In the genomic region with DNA sequence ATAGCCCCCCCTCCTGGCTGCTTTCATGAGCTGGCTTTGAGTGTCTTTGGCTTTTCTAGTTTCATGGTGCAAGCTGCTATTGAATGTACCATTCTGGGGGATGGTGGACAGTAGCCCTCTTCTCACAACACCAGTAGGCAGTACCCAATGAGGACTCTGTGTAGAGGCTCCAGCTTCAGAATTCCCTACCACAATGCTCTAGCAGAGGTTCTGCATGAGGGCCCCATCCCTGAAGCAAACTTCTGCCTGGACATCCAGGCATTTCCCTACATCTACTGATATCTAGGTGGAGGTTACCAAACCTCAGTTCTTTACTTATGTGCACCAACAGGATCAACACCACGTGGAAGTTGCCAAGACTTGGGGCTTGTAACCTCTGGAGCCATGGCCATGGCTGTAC, we compare ENCODE assay signal across 14 cellular contexts.
DNase-seq lines count a peak whose midpoint lies in the region; ATAC-seq and TF ChIP-seq lines count a peak whose summit lies in the region.
"Had no signal": no experiment of that assay in that cellular context is flagged by ENCODE, and none has a peak within 500 bp of the region (broad histone marks: within the 10 kb centered on the region; RNA-seq: fewer than 3 reads in every experiment).

No MANE protein-coding gene starts in this region.

- H2AFZ ChIP-seq in DND-41 (ENCODE audit: low read depth, low read length) (no peak overlapping the region), GM23338 (no peak overlapping the region), OCI-LY7 (ENCODE audit: low read length) (no peak overlapping the region)

- H3K27ac ChIP-seq in DND-41 (ENCODE audit: low read length): no peak overlapping the region
- no peak overlapping the region for H3K27ac ChIP-seq in GM23338 (ENCODE audit: low read depth)
- H3K27ac ChIP-seq in OCI-LY7 (ENCODE audit: low read depth, low read length, poor library complexity, severe bottlenecking): no peak overlapping the region

- no peaks in the 10 kb centered on the region for H3K4me1 Mint-ChIP-seq in GM23338
- H3K4me1 Mint-ChIP-seq: CD4-positive, alpha-beta memory T cell had no signal

- no peaks in the 10 kb centered on the region for H3K9me2 ChIP-seq in GM23338 (ENCODE audit: insufficient read depth)
- no peaks in the 10 kb centered on the region for H3K9me2 ChIP-seq in OCI-LY7 (ENCODE audit: insufficient read depth, low read length)

- H3K36me3 Mint-ChIP-seq in GM23338 (ENCODE audit: low read depth): peaks cover 24% of the 10 kb centered on the region
- H3K36me3 Mint-ChIP-seq: CD4-positive, alpha-beta memory T cell had no signal

- CTCF ChIA-PET in OCI-LY7 (lab: Charles Lee; ENCODE audit: unreplicated experiment): no interaction called here

- H3K4me3 ChIP-seq in DND-41 (ENCODE audit: low read depth in 1 of 2, low read length in 2 of 2): no peak overlapping the region
- H3K4me3 ChIP-seq in GM23338: no peak overlapping the region
- no peak overlapping the region for H3K4me3 ChIP-seq in OCI-LY7 (ENCODE audit: low read depth, low read length, poor library complexity, severe bottlenecking)
- H3K4me3 ChIP-seq: HAP-1 had no signal

- no peaks in the 10 kb centered on the region for H3K27me3 Mint-ChIP-seq in GM23338 (ENCODE audit: insufficient read depth, low read depth, poor library complexity)
- H3K27me3 Mint-ChIP-seq: CD4-positive, alpha-beta memory T cell had no signal

- intact Hi-C loops in OCI-LY7 (cut with micrococcal nuclease; ENCODE audit: unreplicated experiment): no loop called here

- no peak overlapping the region for H3K27ac Mint-ChIP-seq in GM23338
- H3K27ac Mint-ChIP-seq: CD4-positive, alpha-beta memory T cell had no signal

- peaks cover 27% of the 10 kb centered on the region for H3K9me3 Mint-ChIP-seq in GM23338

- TF ChIP-seq CTCF in DND-41 (IDR thresholded peaks at IDR 0.05; ENCODE audit: borderline replicate concordance, extremely low read depth, low read length, poor library complexity, severe bottlenecking) (no peak), GM23338 (conservative IDR thresholded peaks at IDR 0.05; ENCODE audit: low read depth in 2 of 2) (no peak), OCI-LY7 (conservative IDR thresholded peaks at IDR 0.05; ENCODE audit: low read length) (no peak), GM10266 (IDR thresholded peaks at IDR 0.05; ENCODE audit: control insufficient read depth, insufficient read depth, low read depth, missing control alignments) (no peak)

- BruUV-seq in OCI-LY7 (replicated peaks; lab: Mats Ljungman, UMichigan): no TSS peak

- H3F3A ChIP-seq in GM23338 (replicated peaks; ENCODE audit: low read depth): no peaks in the 10 kb centered on the region

- H4K20me1 ChIP-seq in DND-41 (ENCODE audit: insufficient read depth, low read length): no peaks in the 10 kb centered on the region
- H4K20me1 ChIP-seq in GM23338 (replicated peaks; ENCODE audit: insufficient read depth): no peaks in the 10 kb centered on the region
- no peaks in the 10 kb centered on the region for H4K20me1 ChIP-seq in OCI-LY7 (ENCODE audit: insufficient read depth, low read length)

- no peak overlapping the region for H3K4me3 Mint-ChIP-seq in GM23338
- H3K4me3 Mint-ChIP-seq: CD4-positive, alpha-beta memory T cell had no signal

- POLR2A ChIA-PET in OCI-LY7 (lab: Charles Lee): no interaction called here

- H3K27me3 ChIP-seq in DND-41 (ENCODE audit: insufficient read depth, low read length, poor library complexity) (no peaks in the 10 kb centered on the region), GM23338 (ENCODE audit: insufficient read depth) (no peaks in the 10 kb centered on the region)

- H3K4me1 ChIP-seq in DND-41 (ENCODE audit: insufficient read depth, low read length) (no peaks in the 10 kb centered on the region), GM23338 (ENCODE audit: insufficient read depth) (no peaks in the 10 kb centered on the region), OCI-LY7 (ENCODE audit: insufficient read depth, low read length, poor library complexity, severe bottlenecking) (no peaks in the 10 kb centered on the region)
- H3K4me1 ChIP-seq: HAP-1 had no signal

- no peak for ATAC-seq in DND-41 (ENCODE audit: insufficient read depth, low read depth)
- no peak for ATAC-seq in GM23338

- peak; percentile 35 for DNase-seq in DND-41
- DNase-seq in GM23338 (ENCODE audit: low spot score): peak; percentile 1
- peak; percentile 3 for DNase-seq in OCI-LY7 (ENCODE audit: low spot score)
- no peak for DNase-seq in iPS-NIHi11 (ENCODE audit: low spot score)
- DNase-seq in NCI-H524 (lab: John Stamatoyannopoulos, UW): no peak
- DNase-seq in GM10266 (ENCODE audit: extremely low spot score): no peak
- DNase-seq: C1 segment of cervical spinal cord; Calu3; CD4-positive, alpha-beta memory T cell; COR-L47; EL; GDM1; GOT3 had no signal

- H3K9me3 ChIP-seq in DND-41 (ENCODE audit: insufficient read depth, low read length, severe bottlenecking): peaks cover 26% of the 10 kb centered on the region
- no peaks in the 10 kb centered on the region for H3K9me3 ChIP-seq in OCI-LY7 (ENCODE audit: low read length)
- H3K9me3 ChIP-seq: HAP-1 had no signal

- H3K36me3 ChIP-seq in DND-41 (ENCODE audit: insufficient read depth, low read length) (no peaks in the 10 kb centered on the region), GM23338 (ENCODE audit: insufficient read depth) (no peaks in the 10 kb centered on the region), OCI-LY7 (ENCODE audit: insufficient read depth, low read length) (no peaks in the 10 kb centered on the region)
- H3K36me3 ChIP-seq: HAP-1 had no signal

- H3K79me2 ChIP-seq in DND-41 (ENCODE audit: insufficient read depth, low read length) (no peaks in the 10 kb centered on the region), GM23338 (replicated peaks; ENCODE audit: insufficient read depth) (no peaks in the 10 kb centered on the region), OCI-LY7 (ENCODE audit: insufficient read depth, low read depth, low read length) (no peaks in the 10 kb centered on the region)

- H3K4me2 ChIP-seq in DND-41 (ENCODE audit: insufficient read depth, low read length) (no peak overlapping the region), GM23338 (no peak overlapping the region), OCI-LY7 (ENCODE audit: low read length) (no peak overlapping the region)

- no peak overlapping the region for H3K9ac ChIP-seq in DND-41 (ENCODE audit: low read depth, low read length)

TF ChIP-seq in GM23338, 12 proteins besides CTCF, POLR2A, EP300 and RAD21 (continues in another document):
- TF ChIP-seq POLR2AphosphoS5 (IDR thresholded peaks at IDR 0.05; ENCODE audit: low read depth) (no peak), CREB1 (CRISPR knock-in tag; IDR thresholded peaks at IDR 0.05; ENCODE audit: low read depth) (no peak), ZNF114 (CRISPR knock-in tag; IDR thresholded peaks at IDR 0.05) (no peak)
- TF ChIP-seq, protein P1, sequence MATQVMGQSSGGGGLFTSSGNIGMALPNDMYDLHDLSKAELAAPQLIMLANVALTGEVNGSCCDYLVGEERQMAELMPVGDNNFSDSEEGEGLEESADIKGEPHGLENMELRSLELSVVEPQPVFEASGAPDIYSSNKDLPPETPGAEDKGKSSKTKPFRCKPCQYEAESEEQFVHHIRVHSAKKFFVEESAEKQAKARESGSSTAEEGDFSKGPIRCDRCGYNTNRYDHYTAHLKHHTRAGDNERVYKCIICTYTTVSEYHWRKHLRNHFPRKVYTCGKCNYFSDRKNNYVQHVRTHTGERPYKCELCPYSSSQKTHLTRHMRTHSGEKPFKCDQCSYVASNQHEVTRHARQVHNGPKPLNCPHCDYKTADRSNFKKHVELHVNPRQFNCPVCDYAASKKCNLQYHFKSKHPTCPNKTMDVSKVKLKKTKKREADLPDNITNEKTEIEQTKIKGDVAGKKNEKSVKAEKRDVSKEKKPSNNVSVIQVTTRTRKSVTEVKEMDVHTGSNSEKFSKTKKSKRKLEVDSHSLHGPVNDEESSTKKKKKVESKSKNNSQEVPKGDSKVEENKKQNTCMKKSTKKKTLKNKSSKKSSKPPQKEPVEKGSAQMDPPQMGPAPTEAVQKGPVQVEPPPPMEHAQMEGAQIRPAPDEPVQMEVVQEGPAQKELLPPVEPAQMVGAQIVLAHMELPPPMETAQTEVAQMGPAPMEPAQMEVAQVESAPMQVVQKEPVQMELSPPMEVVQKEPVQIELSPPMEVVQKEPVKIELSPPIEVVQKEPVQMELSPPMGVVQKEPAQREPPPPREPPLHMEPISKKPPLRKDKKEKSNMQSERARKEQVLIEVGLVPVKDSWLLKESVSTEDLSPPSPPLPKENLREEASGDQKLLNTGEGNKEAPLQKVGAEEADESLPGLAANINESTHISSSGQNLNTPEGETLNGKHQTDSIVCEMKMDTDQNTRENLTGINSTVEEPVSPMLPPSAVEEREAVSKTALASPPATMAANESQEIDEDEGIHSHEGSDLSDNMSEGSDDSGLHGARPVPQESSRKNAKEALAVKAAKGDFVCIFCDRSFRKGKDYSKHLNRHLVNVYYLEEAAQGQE (IDR thresholded peaks at IDR 0.05; ENCODE audit: unreplicated experiment): no peak

Comparison
In these comparisons a context has a peak if more than half of its experiments do, and no peak if none do; other contexts are left out.
1. DNase-seq: peak in DND-41 (single experiment), GM23338 (single experiment) and OCI-LY7 (single experiment); none in iPS-NIHi11 (single experiment), NCI-H524 (0 of 2) and GM10266 (single experiment).